Comparison of ENCODE assay signal across 8 cellular contexts in the genomic region with DNA sequence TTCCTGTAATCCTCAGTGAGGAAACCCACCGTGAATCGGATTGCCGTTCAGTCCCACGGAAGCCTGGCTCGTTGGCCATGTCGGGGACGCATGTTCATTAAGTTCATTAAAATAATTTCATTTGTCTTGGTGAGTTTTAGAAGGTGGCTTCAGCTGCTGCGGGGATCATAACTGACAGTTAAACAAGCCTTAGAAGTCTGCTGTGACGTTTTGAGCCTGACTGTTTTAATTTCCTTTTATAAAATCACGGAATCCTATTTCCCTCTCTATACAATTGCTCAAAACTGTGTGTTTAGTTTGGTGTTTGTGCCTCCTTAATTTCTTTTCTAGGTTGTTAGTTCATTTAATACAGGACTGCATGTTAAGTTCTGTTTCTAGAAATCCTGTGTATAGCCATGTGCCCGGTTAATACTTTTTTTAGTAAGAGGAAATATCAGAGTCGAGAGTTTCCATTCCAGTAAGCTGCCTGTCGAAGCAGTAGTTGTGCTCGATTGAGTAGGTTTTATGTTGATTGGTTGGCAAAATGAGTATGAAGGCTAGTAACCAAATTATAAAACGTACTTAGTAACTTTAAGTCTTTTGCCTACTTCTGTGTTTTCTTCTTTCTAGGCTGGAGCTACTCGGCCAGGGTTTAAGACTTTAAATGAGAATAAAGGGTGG. TPM values are rescaled to one million over a fixed set of nuclear protein-coding genes. Genes with fewer than 3 reads are reported as not detected.
DNase-seq lines count a peak whose midpoint lies in the region; ATAC-seq and TF ChIP-seq lines count a peak whose summit lies in the region.

No MANE protein-coding gene starts in this region.

- no peak for TF ChIP-seq CTCF in activated B cell treated with CpG ODN at 0.5 μM for 24 hours (IDR thresholded peaks at IDR 0.05)

- H3K27ac ChIP-seq in CD8-positive, alpha-beta memory T cell (ENCODE audit: low read depth, low read length): peak overlapping the region; percentile 96
- peak overlapping the region; percentile 89 for H3K27ac ChIP-seq in rectal smooth muscle tissue (ENCODE audit: low read depth, low read length)

- no peaks in the 10 kb centered on the region for H3K36me3 ChIP-seq in CD8-positive, alpha-beta memory T cell (ENCODE audit: insufficient read depth, low read length)
- H3K36me3 ChIP-seq in rectal smooth muscle tissue (ENCODE audit: control insufficient read depth, insufficient read depth, low read length): no peaks in the 10 kb centered on the region

- H3K4me3 Mint-ChIP-seq in CD8-positive, alpha-beta memory T cell: peak overlapping the region; percentile 89 to 97 (median 93)
- peak overlapping the region; percentile 94 for H3K4me3 Mint-ChIP-seq in activated B cell treated with CpG ODN at 0.5 μM for 24 hours

- intact Hi-C loops in activated B cell treated with CpG ODN at 0.5 μM for 24 hours (cut with micrococcal nuclease): loop anchor here (1.0 to 2.0 kb wide), 3 partner anchors 20 to 53 kb away; partner anchors contain the start of gene NIPA1

- H3K27ac Mint-ChIP-seq in CD8-positive, alpha-beta memory T cell: peak overlapping the region; percentile 92 to 99 (median 96)
- H3K27ac Mint-ChIP-seq in activated B cell treated with CpG ODN at 0.5 μM for 24 hours: peak overlapping the region; percentile 97

- no peaks in the 10 kb centered on the region for H3K27me3 ChIP-seq in CD8-positive, alpha-beta memory T cell (ENCODE audit: insufficient read depth, low read length, poor library complexity, severe bottlenecking)
- H3K27me3 ChIP-seq in rectal smooth muscle tissue (ENCODE audit: control insufficient read depth, insufficient read depth, low read length): no peaks in the 10 kb centered on the region

- H3K27me3 Mint-ChIP-seq in CD8-positive, alpha-beta memory T cell: no peaks in the 10 kb centered on the region
- no peaks in the 10 kb centered on the region for H3K27me3 Mint-ChIP-seq in activated B cell treated with CpG ODN at 0.5 μM for 24 hours

- CTCF ChIA-PET in CD8-positive, alpha-beta memory T cell (lab: Charles Lee): interaction anchor here (1.1 kb wide), 1 partner anchor 54 kb away, joined by 3 read pairs; no protein-coding TSS in a partner anchor
- CTCF ChIA-PET in activated B cell treated with CpG ODN at 0.5 μM for 24 hours (lab: Charles Lee): no interaction called here

- no peaks in the 10 kb centered on the region for H3K9me3 Mint-ChIP-seq in CD8-positive, alpha-beta memory T cell
- no peaks in the 10 kb centered on the region for H3K9me3 Mint-ChIP-seq in activated B cell treated with CpG ODN at 0.5 μM for 24 hours

- H3K4me1 Mint-ChIP-seq in CD8-positive, alpha-beta memory T cell: peaks cover 33 to 40% (median 34%) of the 10 kb centered on the region in 3 donors
- H3K4me1 Mint-ChIP-seq in activated B cell treated with CpG ODN at 0.5 μM for 24 hours: peaks cover 40% of the 10 kb centered on the region

- peaks cover 17% of the 10 kb centered on the region for H3K4me1 ChIP-seq in CD8-positive, alpha-beta memory T cell (ENCODE audit: insufficient read depth, low read length)
- no peaks in the 10 kb centered on the region for H3K4me1 ChIP-seq in rectal smooth muscle tissue (ENCODE audit: control insufficient read depth, insufficient read depth, low read length)

- H3K4me3 ChIP-seq in CD8-positive, alpha-beta memory T cell (ENCODE audit: low read length): peak overlapping the region; percentile 88
- peak overlapping the region; percentile 70 for H3K4me3 ChIP-seq in rectal smooth muscle tissue (ENCODE audit: low read length)

- DNase-seq in CD8-positive, alpha-beta memory T cell: no peak
- DNase-seq in activated B cell treated with CpG ODN at 0.5 μM for 24 hours (no peak), germinal center (ENCODE audit: low spot score) (peak; percentile 84), ureter (ENCODE audit: low spot score) (no peak)

- POLR2A ChIA-PET in CD8-positive, alpha-beta memory T cell (lab: Charles Lee): interaction anchor here (1.5 kb wide), 1 partner anchor 200 kb away, joined by 4 read pairs; the partner anchor contains the start of gene TUBGCP5
- POLR2A ChIA-PET in activated B cell treated with CpG ODN at 0.5 μM for 24 hours (lab: Charles Lee): interaction anchor here (0.5 to 3.4 kb wide), 14 partner anchors 8 to 200 kb away, joined by 3 to 38 read pairs (median 6); partner anchors contain the start of genes CYFIP1, NIPA1 and TUBGCP5

- H3K36me3 Mint-ChIP-seq in CD8-positive, alpha-beta memory T cell: peaks cover 0 to 37% (median 4%) of the 10 kb centered on the region in 3 donors
- H3K36me3 Mint-ChIP-seq in activated B cell treated with CpG ODN at 0.5 μM for 24 hours (ENCODE audit: low read depth): peaks cover 44% of the 10 kb centered on the region

- ATAC-seq in HG02840 (IDR thresholded peaks at IDR 0.05; ENCODE audit: low FRiP score, unreplicated experiment) (peak; percentile 0), activated B cell treated with CpG ODN at 0.5 μM for 24 hours (ENCODE audit: low read depth) (peak; percentile 35), HG02623 (IDR thresholded peaks at IDR 0.05; ENCODE audit: unreplicated experiment) (no peak)
- no peak for ATAC-seq in activated CD4-positive, CD25-positive, alpha-beta regulatory T cell treated with anti-CD3 and anti-CD28 coated beads, Interleukin-2, amount 50 U/mL, for 24 hours

- H3K9ac ChIP-seq in rectal smooth muscle tissue (ENCODE audit: low read length): peak overlapping the region; percentile 28

- no peaks in the 10 kb centered on the region for H3K9me3 ChIP-seq in CD8-positive, alpha-beta memory T cell (ENCODE audit: low read length)

RNA-seq across cellular contexts. Expression of gene NIPA2, which starts 0.7 kb away (rescaled TPM):
- 100 to 1,000 TPM; 102 to 112 TPM for total RNA-seq in CD8-positive, alpha-beta memory T cell
- 55.4 TPM for polyA plus RNA-seq in CD8-positive, alpha-beta memory T cell
- total RNA-seq in activated B cell treated with CpG ODN at 0.5 μM for 24 hours (93.7 and 98.8 TPM in 2 replicates), ureter (39.2 TPM)

RNA-seq across cellular contexts. Expression of gene NIPA1, which starts 52.7 kb away (rescaled TPM):
- 10 to 100 TPM; 33.9 to 35.0 TPM for total RNA-seq in CD8-positive, alpha-beta memory T cell
- polyA plus RNA-seq in CD8-positive, alpha-beta memory T cell: 5.3 TPM
- total RNA-seq in activated B cell treated with CpG ODN at 0.5 μM for 24 hours (16.2 and 19.8 TPM in 2 replicates), ureter (7.4 TPM)

Comparison
In these comparisons a context has a peak if more than half of its experiments do, and no peak if none do; other contexts are left out.
1. ATAC-seq: peak in HG02840 (single experiment) and activated B cell treated with CpG ODN at 0.5 μM for 24 hours (single experiment); none in HG02623 (single experiment) and activated CD4-positive, CD25-positive, alpha-beta regulatory T cell treated with anti-CD3 and anti-CD28 coated beads, Interleukin-2, amount 50 U/mL, for 24 hours (0 of 2).